Comparison of ENCODE assay signal across 1 cellular context in genomic region chr2:200625317-200625716, GRCh38.
TF ChIP-seq lines count a peak whose summit lies in the region.

No MANE protein-coding gene starts in this region.

TF ChIP-seq in IMR-90, 13 proteins besides CTCF, POLR2A, EP300 and RAD21 (continued from another document):
- TF ChIP-seq USF2 (IDR thresholded peaks at IDR 0.05; ENCODE audit: low read depth, low read length), result no peak
- no peak for TF ChIP-seq FOS (IDR thresholded peaks at IDR 0.05; ENCODE audit: low read depth, low read length)
- no peak for TF ChIP-seq BHLHE40 (IDR thresholded peaks at IDR 0.05; ENCODE audit: low read depth, low read length)
- no peak for TF ChIP-seq SMC3 (IDR thresholded peaks at IDR 0.05; ENCODE audit: low read depth, low read length)
